In the genomic region with DNA sequence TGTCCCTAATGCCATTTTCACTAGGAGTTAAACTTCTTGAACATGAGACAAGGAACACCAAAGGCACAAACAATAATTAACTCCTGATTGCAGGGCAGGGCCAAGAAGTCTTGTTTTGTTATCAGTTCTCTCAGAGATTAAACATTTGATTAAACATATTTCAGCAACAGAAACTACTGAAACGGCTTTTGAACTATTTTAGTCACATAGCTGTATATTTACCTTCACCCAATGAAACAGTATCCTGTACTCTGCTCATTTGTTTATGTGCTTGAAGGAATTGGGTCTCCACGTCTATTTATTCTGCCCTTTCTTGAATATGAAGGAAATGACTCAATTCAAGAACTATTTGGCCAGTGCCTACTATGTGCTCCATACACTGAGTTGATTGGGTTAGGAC, we compare ENCODE assay signal across 1 cellular context.
TF ChIP-seq lines count a peak whose summit lies in the region.

No MANE protein-coding gene starts in this region.

TF ChIP-seq in endothelial cell of umbilical vein, 7 proteins besides CTCF, POLR2A, EP300 and RAD21:
- TF ChIP-seq, protein P1, sequence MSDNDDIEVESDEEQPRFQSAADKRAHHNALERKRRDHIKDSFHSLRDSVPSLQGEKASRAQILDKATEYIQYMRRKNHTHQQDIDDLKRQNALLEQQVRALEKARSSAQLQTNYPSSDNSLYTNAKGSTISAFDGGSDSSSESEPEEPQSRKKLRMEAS (IDR thresholded peaks at IDR 0.05; ENCODE audit: insufficient read depth, insufficient read length), result no peak
- TF ChIP-seq EZH2 (IDR thresholded peaks at IDR 0.05; ENCODE audit: borderline replicate concordance, low read depth, low read length, severe bottlenecking) (no peak), POLR2AphosphoS5 (IDR thresholded peaks at IDR 0.05; ENCODE audit: insufficient read depth, low read depth, low read length) (no peak), FOS (IDR thresholded peaks at IDR 0.05; ENCODE audit: borderline replicate concordance, insufficient read depth, low read length) (no peak), JUN (IDR thresholded peaks at IDR 0.05; ENCODE audit: borderline replicate concordance, insufficient read depth, insufficient read length, low read depth) (no peak), MYC (IDR thresholded peaks at IDR 0.05; ENCODE audit: low read depth, low read length) (no peak), GATA2 (IDR thresholded peaks at IDR 0.05; ENCODE audit: insufficient read depth, insufficient read length, low read depth, low read length) (no peak)
